Comparison of ENCODE assay signal across 9 cellular contexts in the genomic region with DNA sequence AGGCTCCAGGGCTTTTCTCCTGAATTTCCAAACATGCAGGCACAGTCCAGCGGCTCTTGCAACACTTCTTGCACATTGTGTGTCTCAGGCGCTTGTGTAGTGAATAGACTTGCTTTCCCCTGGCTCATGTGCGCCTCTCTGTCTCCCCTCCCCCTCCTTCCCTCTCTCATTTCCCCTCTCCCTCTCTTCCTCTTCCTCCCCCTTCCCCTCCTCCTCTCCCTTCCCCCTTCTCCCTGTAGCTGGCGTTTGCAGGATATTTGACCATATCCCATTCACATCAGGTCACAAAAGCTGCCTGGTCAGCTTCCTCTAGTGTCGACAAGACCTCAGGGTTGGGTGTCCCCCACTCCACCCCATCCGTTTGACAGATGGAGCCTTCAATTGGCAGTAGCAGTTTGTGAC. TPM values are rescaled to one million over a fixed set of nuclear protein-coding genes. Genes with fewer than 3 reads are reported as not detected.
DNase-seq lines count a peak whose midpoint lies in the region; ATAC-seq and TF ChIP-seq lines count a peak whose summit lies in the region.
"Had no signal": no experiment of that assay in that cellular context is flagged by ENCODE, and none has a peak within 500 bp of the region (broad histone marks: within the 10 kb centered on the region; RNA-seq: fewer than 3 reads in every experiment).

No MANE protein-coding gene starts in this region.

- peaks cover 25% of the 10 kb centered on the region for H3K4me1 ChIP-seq in Karpas-422 (ENCODE audit: low read length)

- no peak overlapping the region for H3K4me3 ChIP-seq in Karpas-422 (ENCODE audit: low read length)
- H3K4me3 ChIP-seq: K562 had no signal

- H3K36me3 Mint-ChIP-seq in dendritic cell treated with granulocyte-macrophage colony-stimulating factor and Interleukin-4, amounts not matched to agents 40 ng/mL and 50 ng/mL, for 4 days (ENCODE audit: low read depth) = peaks cover 10% of the 10 kb centered on the region
- no peaks in the 10 kb centered on the region for H3K36me3 Mint-ChIP-seq in natural killer cell

- H3K4me2 ChIP-seq in Karpas-422 (ENCODE audit: low read depth, low read length, poor library complexity, severe bottlenecking) = peak overlapping the region; percentile 19

- no peaks in the 10 kb centered on the region for H3K27me3 ChIP-seq in Karpas-422 (ENCODE audit: low read length)

- TF ChIP-seq CTCF in natural killer cell (IDR thresholded peaks at IDR 0.05) = no peak

- H3K9me3 ChIP-seq in Karpas-422 (ENCODE audit: low read length) = no peaks in the 10 kb centered on the region

- H2AFZ ChIP-seq in Karpas-422 (ENCODE audit: low read length) = no peak overlapping the region

- H4K20me1 ChIP-seq in Karpas-422 (ENCODE audit: insufficient read depth, low read depth, low read length) = no peaks in the 10 kb centered on the region

- no peaks in the 10 kb centered on the region for H3K9me3 Mint-ChIP-seq in dendritic cell treated with granulocyte-macrophage colony-stimulating factor and Interleukin-4, amounts not matched to agents 40 ng/mL and 50 ng/mL, for 4 days
- H3K9me3 Mint-ChIP-seq in natural killer cell = no peaks in the 10 kb centered on the region

- no peak overlapping the region for H3K27ac ChIP-seq in Karpas-422 (ENCODE audit: low read length)

- DNase-seq in COLO668 (lab: John Stamatoyannopoulos, UW; ENCODE audit: unreplicated experiment) (peak; percentile 10), Karpas-422 (no peak), natural killer cell (no peak), left colon (no peak), AG08396 (ENCODE audit: low spot score) (no peak), 8988T (no peak)

- intact Hi-C loops in dendritic cell treated with granulocyte-macrophage colony-stimulating factor and Interleukin-4, amounts not matched to agents 40 ng/mL and 50 ng/mL, for 4 days (cut with micrococcal nuclease) = loop anchor here (2.0 to 5.0 kb wide), 3 partner anchors 51 to 216 kb away; no protein-coding TSS in a partner anchor
- intact Hi-C loops in natural killer cell (cut with micrococcal nuclease) (no loop called here), left colon (cut with DNase I, micrococcal nuclease) (no loop called here)

- H3K27ac Mint-ChIP-seq in dendritic cell treated with granulocyte-macrophage colony-stimulating factor and Interleukin-4, amounts not matched to agents 40 ng/mL and 50 ng/mL, for 4 days = peak overlapping the region; percentile 72
- peak overlapping the region in 1 of 2 donors; percentile 42 for H3K27ac Mint-ChIP-seq in natural killer cell

- H3K4me3 Mint-ChIP-seq in dendritic cell treated with granulocyte-macrophage colony-stimulating factor and Interleukin-4, amounts not matched to agents 40 ng/mL and 50 ng/mL, for 4 days = peak overlapping the region; percentile 84
- peak overlapping the region; percentile 37 for H3K4me3 Mint-ChIP-seq in natural killer cell

- H3K79me2 ChIP-seq in Karpas-422 (ENCODE audit: low read length) = no peaks in the 10 kb centered on the region

- no peaks in the 10 kb centered on the region for H3K9me2 ChIP-seq in Karpas-422 (replicated peaks; ENCODE audit: insufficient read depth, low read length)

- H3K4me1 Mint-ChIP-seq in dendritic cell treated with granulocyte-macrophage colony-stimulating factor and Interleukin-4, amounts not matched to agents 40 ng/mL and 50 ng/mL, for 4 days (ENCODE audit: low read depth) = peaks cover 54% of the 10 kb centered on the region
- peaks cover 20 to 32% of the 10 kb centered on the region in 2 donors for H3K4me1 Mint-ChIP-seq in natural killer cell

- ATAC-seq in natural killer cell (no peak), left colon (no peak), GM19351 (IDR thresholded peaks at IDR 0.05; ENCODE audit: unreplicated experiment) (no peak)
- ATAC-seq: K562 had no signal

- H3K36me3 ChIP-seq in Karpas-422 (ENCODE audit: insufficient read depth, low read length) = no peaks in the 10 kb centered on the region

- H3K9ac ChIP-seq in Karpas-422 (ENCODE audit: low read length) = no peak overlapping the region

- peaks cover 4% of the 10 kb centered on the region for H3K27me3 Mint-ChIP-seq in dendritic cell treated with granulocyte-macrophage colony-stimulating factor and Interleukin-4, amounts not matched to agents 40 ng/mL and 50 ng/mL, for 4 days
- no peaks in the 10 kb centered on the region for H3K27me3 Mint-ChIP-seq in natural killer cell (ENCODE audit: low read depth in 2 of 2)

RNA-seq across cellular contexts. Expression of gene CHST7, which starts 2.4 kb away (rescaled TPM):
- total RNA-seq in Karpas-422 (2014; rRNA removed; shearing (Covaris generic); ENCODE audit: low replicate concordance) = 1.6 and 2.5 TPM in 2 replicates
- total RNA-seq in natural killer cell (10 to 100 TPM in 2 of 3 donors, 1 to 10 TPM in 1; 8.7 to 15.9 (median 11.8) TPM), left colon (1 to 10 TPM; 2.5 to 3.1 TPM)

RNA-seq across cellular contexts. Expression of gene ZNF674, which starts 30.8 kb away (rescaled TPM):
- total RNA-seq in Karpas-422 (2014; rRNA removed; shearing (Covaris generic); ENCODE audit: low replicate concordance) = 1.6 and 2.9 TPM in 2 replicates
- 1 to 10 TPM; 2.5 to 5.3 (median 3.4) TPM for total RNA-seq in natural killer cell
- 1 to 10 TPM; 3.6 to 4.2 TPM for total RNA-seq in left colon
